ENCODE assay signal across 13 cellular contexts in the genomic region with DNA sequence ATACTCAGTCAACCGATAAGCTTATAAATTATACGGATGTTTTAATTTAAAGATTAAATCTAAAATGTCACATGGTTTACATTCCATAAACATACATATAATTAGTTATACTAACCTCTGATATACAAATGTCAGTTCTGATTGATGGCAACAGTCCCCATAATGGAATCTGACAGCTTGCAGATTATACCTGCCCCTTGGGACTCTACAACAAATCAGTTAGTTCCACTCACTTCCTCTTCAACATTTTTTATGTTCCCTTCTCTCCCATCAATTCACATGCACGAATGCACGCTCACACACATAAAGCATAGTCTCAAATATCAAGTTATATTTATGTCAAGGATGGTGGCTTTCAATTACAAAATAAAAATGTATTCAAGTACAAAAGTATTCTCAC.
"Had no signal": no experiment of that assay in that cellular context is flagged by ENCODE, and none has a peak within 500 bp of the region (broad histone marks: within the 10 kb centered on the region; RNA-seq: fewer than 3 reads in every experiment).

No MANE protein-coding gene starts in this region.

- ATAC-seq: effector memory CD8-positive, alpha-beta T cell had no signal

- H3K27me3 Mint-ChIP-seq: activated naive CD8-positive, alpha-beta T cell; effector memory CD8-positive, alpha-beta T cell had no signal

- H3K4me3 Mint-ChIP-seq: activated naive CD8-positive, alpha-beta T cell; effector memory CD8-positive, alpha-beta T cell had no signal

- H3K4me3 ChIP-seq: hepatocyte, skin epidermis, thyroid gland, uterus had no signal

- H3K27ac Mint-ChIP-seq: activated naive CD8-positive, alpha-beta T cell; effector memory CD8-positive, alpha-beta T cell had no signal

- H3K36me3 ChIP-seq: brain microvascular endothelial cell, thyroid gland, uterus had no signal

- H3K4me1 ChIP-seq: parathyroid adenoma, thyroid gland had no signal

- H3K9me3 Mint-ChIP-seq: effector memory CD8-positive, alpha-beta T cell had no signal

- H3K9me3 ChIP-seq: thyroid gland, uterus had no signal

- DNase-seq: activated CD4-positive, alpha-beta T cell treated with anti-CD3 and anti-CD28 coated beads, Interleukin-2, amount 50 U/mL, for 4 hours; activated CD4-positive, CD25-positive, alpha-beta regulatory T cell treated with anti-CD3 and anti-CD28 coated beads, Interleukin-2, amount 50 U/mL, for 72 hours; activated effector memory CD4-positive, alpha-beta T cell treated with Interleukin-2 at 50 U/mL for 16 hours; activated T-cell treated with anti-CD3 and anti-CD28 coated beads, Interleukin-2, amount 50 U/mL, for 1 hour; brain microvascular endothelial cell; effector memory CD8-positive, alpha-beta T cell; thyroid gland; uterus had no signal

- H3K27ac ChIP-seq: brain microvascular endothelial cell, epithelial cell of prostate, hepatocyte, parathyroid adenoma, skin epidermis, thyroid gland, uterus had no signal

- H3K27me3 ChIP-seq: brain microvascular endothelial cell, hepatocyte, thyroid gland, uterus had no signal
